ENCODE assay signal across 8 cellular contexts in the genomic region with DNA sequence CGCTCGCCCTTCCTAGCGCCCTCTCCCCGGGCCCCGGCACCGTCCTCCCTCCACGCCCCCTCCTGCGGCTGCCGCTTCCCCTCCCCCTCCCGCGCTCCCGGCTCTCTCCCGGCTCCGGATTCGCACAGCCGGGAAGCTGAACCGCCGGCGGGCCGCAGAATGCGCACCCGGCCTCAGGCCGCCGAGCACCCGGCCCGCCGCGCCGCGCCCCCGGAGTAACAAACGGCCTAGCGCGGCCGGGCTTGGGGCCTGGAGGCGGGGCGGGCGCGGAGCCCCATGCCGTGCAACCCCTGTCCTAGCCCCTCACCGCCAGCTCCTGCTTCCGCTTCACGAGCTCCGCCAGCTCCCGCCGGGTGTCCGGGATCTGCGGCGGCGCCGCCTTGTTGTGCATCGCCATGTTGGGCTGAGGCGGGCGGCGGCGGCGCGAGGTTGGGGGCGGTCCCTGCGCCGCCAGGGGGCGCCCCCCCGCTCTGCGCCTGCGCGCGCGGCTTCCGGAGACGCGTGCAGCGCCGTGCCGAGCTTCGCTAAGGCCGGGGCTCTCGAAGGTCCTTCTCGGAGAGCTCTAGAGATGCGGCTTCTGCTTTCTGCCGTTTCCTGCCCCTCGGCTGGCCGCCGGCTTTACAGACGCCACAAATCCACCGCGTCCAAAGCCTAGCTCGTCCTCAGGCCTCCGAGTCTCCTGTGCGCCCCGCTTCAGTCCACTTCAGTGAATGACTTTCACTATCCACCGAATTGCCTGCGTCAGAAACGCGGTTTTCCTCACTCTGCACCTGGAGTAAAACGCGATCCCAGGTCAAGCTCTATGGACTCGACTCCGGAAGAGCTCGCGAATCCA. TPM values are rescaled to one million over a fixed set of nuclear protein-coding genes. Genes with fewer than 3 reads are reported as not detected.
DNase-seq lines count a peak whose midpoint lies in the region; ATAC-seq, FAIRE-seq and TF ChIP-seq lines count a peak whose summit lies in the region.

A gene (minus strand): TSS at position 417 of the 835 bp plus-strand sequence. CDS start 20 bp downstream, at position 397.

- no peaks in the 10 kb centered on the region for H3K9me3 Mint-ChIP-seq in T-helper 1 cell treated with Interleukin-12 subunit alpha and Interleukin-12 subunit beta and Interleukin-4 antibody, amounts not matched to agents 30 μg/mL and 1 μg/mL, for 36 hours

- intact Hi-C loops in left ventricle myocardium superior (cut with micrococcal nuclease): no loop called here

- DNase-seq in NCI-H1048 (lab: John Stamatoyannopoulos, UW) (peak; percentile 48), amniotic stem cell (lab: John Stamatoyannopoulos, UW) (peak; percentile 84), left ventricle myocardium superior (peak; percentile 93), pulmonary artery endothelial cell (ENCODE audit: low read depth, low spot score) (peak; percentile 30), urothelium cell line (ENCODE audit: low spot score) (peak; percentile 93)

- no peak for FAIRE-seq in urothelium cell line (lab: Jason Lieb, UNC)

- peak; percentile 73 for TF ChIP-seq CTCF in GM12873 (IDR thresholded peaks at IDR 0.05; ENCODE audit: insufficient read depth, low read depth, low read length, missing control alignments)

- peaks cover 12% of the 10 kb centered on the region for H3K36me3 Mint-ChIP-seq in T-helper 1 cell treated with Interleukin-12 subunit alpha and Interleukin-12 subunit beta and Interleukin-4 antibody, amounts not matched to agents 30 μg/mL and 1 μg/mL, for 36 hours (ENCODE audit: low read depth)

- H3K27ac Mint-ChIP-seq in T-helper 1 cell treated with Interleukin-12 subunit alpha and Interleukin-12 subunit beta and Interleukin-4 antibody, amounts not matched to agents 30 μg/mL and 1 μg/mL, for 36 hours: peak within 1 kb of the TSS; percentile 89

- ATAC-seq in HG02588 (IDR thresholded peaks at IDR 0.05; ENCODE audit: unreplicated experiment): peak; percentile 89
- ATAC-seq in left ventricle myocardium superior: peak; percentile 99

- peaks cover 35% of the 10 kb centered on the region for H3K4me1 Mint-ChIP-seq in T-helper 1 cell treated with Interleukin-12 subunit alpha and Interleukin-12 subunit beta and Interleukin-4 antibody, amounts not matched to agents 30 μg/mL and 1 μg/mL, for 36 hours (ENCODE audit: low read depth)

- no peaks in the 10 kb centered on the region for H3K27me3 Mint-ChIP-seq in T-helper 1 cell treated with Interleukin-12 subunit alpha and Interleukin-12 subunit beta and Interleukin-4 antibody, amounts not matched to agents 30 μg/mL and 1 μg/mL, for 36 hours (ENCODE audit: low read depth)

- H3K4me3 Mint-ChIP-seq in T-helper 1 cell treated with Interleukin-12 subunit alpha and Interleukin-12 subunit beta and Interleukin-4 antibody, amounts not matched to agents 30 μg/mL and 1 μg/mL, for 36 hours: peak within 1 kb of the TSS; percentile 96

RNA-seq across cellular contexts. Expression of the gene that starts here (rescaled TPM):
- total RNA-seq in left ventricle myocardium superior: 35.7 TPM
- total RNA-seq in pulmonary artery endothelial cell: 41.0 and 54.5 TPM in 2 replicates

Comparison
In these comparisons a context has a peak if more than half of its experiments do, and no peak if none do; other contexts are left out.
1. Peak in every context shown above with its lines: DNase-seq and ATAC-seq.
2. DNase-seq: peak in every context shown above with its lines; median percentile 93 in left ventricle myocardium superior; 93 in urothelium cell line; 84 in amniotic stem cell; 48 in NCI-H1048; 30 in pulmonary artery endothelial cell.